In the genomic region with DNA sequence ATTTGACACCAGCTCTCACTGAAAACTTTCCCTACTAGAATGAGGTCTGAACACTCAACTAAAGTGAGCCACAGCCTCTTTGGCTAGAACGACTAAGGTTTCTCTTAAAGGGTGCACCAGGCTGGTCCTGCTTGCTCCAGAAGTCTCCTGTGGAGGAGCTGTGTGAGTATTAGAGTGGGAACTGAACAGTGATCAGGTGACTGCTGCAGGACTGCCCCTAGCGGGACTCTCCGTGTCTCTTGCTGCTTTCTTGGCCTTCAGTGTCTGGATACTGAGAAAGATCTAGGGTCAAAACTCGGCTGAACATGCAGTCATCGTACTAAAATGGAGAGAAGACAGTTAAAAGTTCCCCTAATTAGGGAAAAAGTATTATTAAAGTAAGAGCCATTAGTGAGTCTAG, we compare ENCODE assay signal across 13 cellular contexts. TPM values are rescaled to one million over a fixed set of nuclear protein-coding genes. Genes with fewer than 3 reads are reported as not detected.
DNase-seq lines count a peak whose midpoint lies in the region; ATAC-seq and TF ChIP-seq lines count a peak whose summit lies in the region.
"Had no signal": no experiment of that assay in that cellular context is flagged by ENCODE, and none has a peak within 500 bp of the region (broad histone marks: within the 10 kb centered on the region; RNA-seq: fewer than 3 reads in every experiment).

No MANE protein-coding gene starts in this region.

- no peaks in the 10 kb centered on the region for H3K9me3 ChIP-seq in left ventricle myocardium inferior (replicated peaks)
- no peaks in the 10 kb centered on the region for H3K9me3 ChIP-seq in testis

- H3K27ac ChIP-seq in left ventricle myocardium inferior (replicated peaks) (no peak overlapping the region), testis (no peak overlapping the region)

- ATAC-seq in Right ventricle myocardium inferior (peak; percentile 71), GM21717 (IDR thresholded peaks at IDR 0.05; ENCODE audit: unreplicated experiment) (no peak)
- ATAC-seq in stimulated activated memory B cell treated with anti-CD40 and anti-IgM and Interleukin-4, amounts not matched to agents 10 μg/mL and 1 μg/mL and 100 μg/mL, for 72 hours: no peak
- ATAC-seq in stimulated activated naive B cell treated with anti-CD40 and anti-IgM and Interleukin-4, amounts not matched to agents 10 μg/mL and 1 μg/mL and 100 μg/mL, for 72 hours (replicated peaks): no peak

- no peak overlapping the region for H3K4me3 Mint-ChIP-seq in stimulated activated memory B cell treated with anti-CD40 and anti-IgM and Interleukin-4, amounts not matched to agents 10 μg/mL and 1 μg/mL and 100 μg/mL, for 72 hours
- no peak overlapping the region for H3K4me3 Mint-ChIP-seq in stimulated activated naive B cell treated with anti-CD40 and anti-IgM and Interleukin-4, amounts not matched to agents 10 μg/mL and 1 μg/mL and 100 μg/mL, for 72 hours
- H3K4me3 Mint-ChIP-seq: activated T-helper 1 cell treated with anti-CD3 and anti-CD28 coated beads, Interleukin-12 subunit alpha, Interleukin-12 subunit beta, Interleukin-2, Interleukin-4 antibody, amounts not matched to agents 30 ng/mL and 10 ng/mL and 1 ng/mL, durations not matched to agents 14 hours and 24 hours and 36 hours had no signal

- no peaks in the 10 kb centered on the region for H3K9me3 Mint-ChIP-seq in stimulated activated memory B cell treated with anti-CD40 and anti-IgM and Interleukin-4, amounts not matched to agents 10 μg/mL and 1 μg/mL and 100 μg/mL, for 72 hours
- H3K9me3 Mint-ChIP-seq in stimulated activated naive B cell treated with anti-CD40 and anti-IgM and Interleukin-4, amounts not matched to agents 10 μg/mL and 1 μg/mL and 100 μg/mL, for 72 hours: no peaks in the 10 kb centered on the region
- H3K9me3 Mint-ChIP-seq: activated T-helper 1 cell treated with anti-CD3 and anti-CD28 coated beads, Interleukin-12 subunit alpha, Interleukin-12 subunit beta, Interleukin-2, Interleukin-4 antibody, amounts not matched to agents 30 ng/mL and 10 ng/mL and 1 ng/mL, durations not matched to agents 14 hours and 24 hours and 36 hours had no signal

- no peaks in the 10 kb centered on the region for H3K4me1 Mint-ChIP-seq in stimulated activated memory B cell treated with anti-CD40 and anti-IgM and Interleukin-4, amounts not matched to agents 10 μg/mL and 1 μg/mL and 100 μg/mL, for 72 hours
- H3K4me1 Mint-ChIP-seq in stimulated activated naive B cell treated with anti-CD40 and anti-IgM and Interleukin-4, amounts not matched to agents 10 μg/mL and 1 μg/mL and 100 μg/mL, for 72 hours: peaks cover 2 to 6% of the 10 kb centered on the region in 2 donors

- intact Hi-C loops in Right ventricle myocardium inferior (cut with DNase I): no loop called here
- intact Hi-C loops in left ventricle myocardium inferior (cut with micrococcal nuclease): no loop called here
- intact Hi-C loops in testis (cut with DNase I; ENCODE audit: low total_unique reads): no loop called here

- TF ChIP-seq POLR2A in testis (IDR thresholded peaks at IDR 0.05): no peak

- H3K36me3 ChIP-seq in left ventricle myocardium inferior: peaks cover 11% of the 10 kb centered on the region
- H3K36me3 ChIP-seq in testis (ENCODE audit: low read depth, missing control alignments): no peaks in the 10 kb centered on the region

- no peak overlapping the region for H3K4me3 ChIP-seq in left ventricle myocardium inferior
- no peak overlapping the region for H3K4me3 ChIP-seq in testis

- H3K27me3 ChIP-seq in left ventricle myocardium inferior (ENCODE audit: low read depth): no peaks in the 10 kb centered on the region
- no peaks in the 10 kb centered on the region for H3K27me3 ChIP-seq in testis

- no peak overlapping the region for H3K27ac Mint-ChIP-seq in stimulated activated memory B cell treated with anti-CD40 and anti-IgM and Interleukin-4, amounts not matched to agents 10 μg/mL and 1 μg/mL and 100 μg/mL, for 72 hours
- H3K27ac Mint-ChIP-seq in stimulated activated naive B cell treated with anti-CD40 and anti-IgM and Interleukin-4, amounts not matched to agents 10 μg/mL and 1 μg/mL and 100 μg/mL, for 72 hours: no peak overlapping the region
- H3K27ac Mint-ChIP-seq: activated T-helper 1 cell treated with anti-CD3 and anti-CD28 coated beads, Interleukin-12 subunit alpha, Interleukin-12 subunit beta, Interleukin-2, Interleukin-4 antibody, amounts not matched to agents 30 ng/mL and 10 ng/mL and 1 ng/mL, durations not matched to agents 14 hours and 24 hours and 36 hours had no signal

- no peaks in the 10 kb centered on the region for H3K27me3 Mint-ChIP-seq in stimulated activated memory B cell treated with anti-CD40 and anti-IgM and Interleukin-4, amounts not matched to agents 10 μg/mL and 1 μg/mL and 100 μg/mL, for 72 hours
- H3K27me3 Mint-ChIP-seq in stimulated activated naive B cell treated with anti-CD40 and anti-IgM and Interleukin-4, amounts not matched to agents 10 μg/mL and 1 μg/mL and 100 μg/mL, for 72 hours: no peaks in the 10 kb centered on the region

- WGBS in testis, 2 donors: 53 to 62% methylated on average over 5 of the region's 5 CpGs

- DNase-seq in Right ventricle myocardium inferior (ENCODE audit: missing footprints) (no peak), left ventricle myocardium inferior (no peak), amniotic epithelial cell (ENCODE audit: low read depth) (peak; percentile 43), islet precursor cell (peak; percentile 77), testis (peak; percentile 30)
- DNase-seq in stimulated activated naive B cell treated with anti-CD40 and anti-IgM and Interleukin-4, amounts not matched to agents 10 μg/mL and 1 μg/mL and 100 μg/mL, for 72 hours: no peak
- DNase-seq: cerebellar nuclear complex; NCI-H2107; stimulated activated naive CD4-positive, alpha-beta T cell had no signal

- TF ChIP-seq CTCF in left ventricle myocardium inferior (IDR thresholded peaks at IDR 0.05; ENCODE audit: borderline replicate concordance): no peak
- no peak for TF ChIP-seq CTCF in testis (IDR thresholded peaks at IDR 0.05)

- peaks cover 42% of the 10 kb centered on the region for H3K36me3 Mint-ChIP-seq in stimulated activated memory B cell treated with anti-CD40 and anti-IgM and Interleukin-4, amounts not matched to agents 10 μg/mL and 1 μg/mL and 100 μg/mL, for 72 hours
- peaks cover 17 to 40% of the 10 kb centered on the region in 2 donors for H3K36me3 Mint-ChIP-seq in stimulated activated naive B cell treated with anti-CD40 and anti-IgM and Interleukin-4, amounts not matched to agents 10 μg/mL and 1 μg/mL and 100 μg/mL, for 72 hours

- H3K4me1 ChIP-seq in left ventricle myocardium inferior (peaks cover 18% of the 10 kb centered on the region), testis (no peaks in the 10 kb centered on the region)

RNA-seq across cellular contexts. Expression of gene FAM118A, which starts 34.6 kb away (rescaled TPM):
- total RNA-seq in Right ventricle myocardium inferior (18.7 TPM), left ventricle myocardium inferior (14.1 TPM), testis (100 to 1,000 TPM in 1 of 2 donors, 10 to 100 TPM in 1; 80.2 to 104 TPM)
- 70.8 TPM for polyA plus RNA-seq in testis (ENCODE audit: insufficient read depth, low read depth, low replicate concordance)

RNA-seq across cellular contexts. Expression of gene UPK3A, which starts 59.6 kb away (rescaled TPM):
- total RNA-seq in Right ventricle myocardium inferior (0.54 TPM), left ventricle myocardium inferior (not detected), testis (not detected)
- not detected for polyA plus RNA-seq in testis (ENCODE audit: insufficient read depth, low read depth, low replicate concordance)
- total RNA-seq: activated T-helper 1 cell treated with anti-CD3 and anti-CD28 coated beads, Interleukin-12 subunit alpha, Interleukin-12 subunit beta, Interleukin-2, Interleukin-4 antibody, amounts not matched to agents 30 ng/mL and 10 ng/mL and 1 ng/mL, durations not matched to agents 14 hours and 24 hours and 36 hours; LHCN-M2 had no signal

Comparison
In these comparisons a context has a peak if more than half of its experiments do, and no peak if none do; other contexts are left out.
1. DNase-seq: peak in amniotic epithelial cell (single experiment), islet precursor cell (single experiment) and testis (single experiment); none in Right ventricle myocardium inferior (single experiment), left ventricle myocardium inferior (single experiment) and stimulated activated naive B cell treated with anti-CD40 and anti-IgM and Interleukin-4, amounts not matched to agents 10 μg/mL and 1 μg/mL and 100 μg/mL, for 72 hours (single experiment).